Comparison of ENCODE assay signal across 19 cellular contexts in genomic region chr22:49924113-49924833, GRCh38. TPM values are rescaled to one million over a fixed set of nuclear protein-coding genes. Genes with fewer than 3 reads are reported as not detected.
A peak's percentile ranks its signal among the peaks of the same experiment; 100 is the strongest.
DNase-seq lines count a peak whose midpoint lies in the region; ATAC-seq and TF ChIP-seq lines count a peak whose summit lies in the region.
"Had no signal": no experiment of that assay in that cellular context is flagged by ENCODE, and none has a peak within 500 bp of the region (broad histone marks: within the 10 kb centered on the region; RNA-seq: fewer than 3 reads in every experiment).

No MANE protein-coding gene starts in this region.

- TF ChIP-seq CTCF in GM06990 (IDR thresholded peaks at IDR 0.05; ENCODE audit: insufficient read depth, low read length, poor library complexity, severe bottlenecking), result no peak

- no peaks in the 10 kb centered on the region for H3K27me3 Mint-ChIP-seq in activated CD4-positive, alpha-beta T cell treated with anti-CD3 and anti-CD28 coated beads for 36 hours
- H3K27me3 Mint-ChIP-seq in activated T-helper 1 cell treated with anti-CD3 and anti-CD28 coated beads, Interleukin-12 subunit alpha, Interleukin-12 subunit beta, Interleukin-2, Interleukin-4 antibody, amounts not matched to agents 30 ng/mL and 10 ng/mL and 1 ng/mL, durations not matched to agents 14 hours and 24 hours and 36 hours (ENCODE audit: insufficient read depth), result no peaks in the 10 kb centered on the region
- H3K27me3 Mint-ChIP-seq in naive thymus-derived CD8-positive, alpha-beta T cell, result no peaks in the 10 kb centered on the region

- H3K27ac Mint-ChIP-seq in activated CD4-positive, alpha-beta T cell treated with anti-CD3 and anti-CD28 coated beads for 36 hours, result peak overlapping the region; percentile 13
- peak overlapping the region; percentile 34 for H3K27ac Mint-ChIP-seq in activated T-helper 1 cell treated with anti-CD3 and anti-CD28 coated beads, Interleukin-12 subunit alpha, Interleukin-12 subunit beta, Interleukin-2, Interleukin-4 antibody, amounts not matched to agents 30 ng/mL and 10 ng/mL and 1 ng/mL, durations not matched to agents 14 hours and 24 hours and 36 hours
- peak overlapping the region in 8 of 10 donors; percentile 16 to 98 (median 82) for H3K27ac Mint-ChIP-seq in naive thymus-derived CD8-positive, alpha-beta T cell
- H3K27ac Mint-ChIP-seq: mesothelial cell of epicardium had no signal

- H3K4me1 Mint-ChIP-seq in activated CD4-positive, alpha-beta T cell treated with anti-CD3 and anti-CD28 coated beads for 36 hours, result peaks cover 29% of the 10 kb centered on the region
- H3K4me1 Mint-ChIP-seq in activated T-helper 1 cell treated with anti-CD3 and anti-CD28 coated beads, Interleukin-12 subunit alpha, Interleukin-12 subunit beta, Interleukin-2, Interleukin-4 antibody, amounts not matched to agents 30 ng/mL and 10 ng/mL and 1 ng/mL, durations not matched to agents 14 hours and 24 hours and 36 hours (ENCODE audit: low read depth), result peaks cover 31% of the 10 kb centered on the region
- H3K4me1 Mint-ChIP-seq in naive thymus-derived CD8-positive, alpha-beta T cell, result peaks cover 12 to 47% (median 39%) of the 10 kb centered on the region in 4 donors

- no peak overlapping the region for H3K4me3 Mint-ChIP-seq in activated CD4-positive, alpha-beta T cell treated with anti-CD3 and anti-CD28 coated beads for 36 hours
- H3K4me3 Mint-ChIP-seq in activated T-helper 1 cell treated with anti-CD3 and anti-CD28 coated beads, Interleukin-12 subunit alpha, Interleukin-12 subunit beta, Interleukin-2, Interleukin-4 antibody, amounts not matched to agents 30 ng/mL and 10 ng/mL and 1 ng/mL, durations not matched to agents 14 hours and 24 hours and 36 hours, result no peak overlapping the region
- peak overlapping the region in 2 of 10 donors; percentile 6 to 41 for H3K4me3 Mint-ChIP-seq in naive thymus-derived CD8-positive, alpha-beta T cell
- H3K4me3 Mint-ChIP-seq: mesothelial cell of epicardium, neural progenitor cell had no signal

- H3K36me3 ChIP-seq in GM06990 (ENCODE audit: control insufficient read depth, insufficient read depth, low read length), result peaks cover 17% of the 10 kb centered on the region
- H3K36me3 ChIP-seq: neural progenitor cell, uterus had no signal

- CTCF ChIA-PET in activated CD4-positive, alpha-beta T cell treated with anti-CD3 and anti-CD28 coated beads for 36 hours (lab: Charles Lee), result interaction anchor here (1.1 kb wide), 1 partner anchor 106 kb away, joined by 3 read pairs; no protein-coding TSS in a partner anchor

- no peaks in the 10 kb centered on the region for H3K9me3 Mint-ChIP-seq in activated CD4-positive, alpha-beta T cell treated with anti-CD3 and anti-CD28 coated beads for 36 hours (ENCODE audit: low read depth)
- no peaks in the 10 kb centered on the region for H3K9me3 Mint-ChIP-seq in activated T-helper 1 cell treated with anti-CD3 and anti-CD28 coated beads, Interleukin-12 subunit alpha, Interleukin-12 subunit beta, Interleukin-2, Interleukin-4 antibody, amounts not matched to agents 30 ng/mL and 10 ng/mL and 1 ng/mL, durations not matched to agents 14 hours and 24 hours and 36 hours
- no peaks in the 10 kb centered on the region for H3K9me3 Mint-ChIP-seq in naive thymus-derived CD8-positive, alpha-beta T cell
- H3K9me3 Mint-ChIP-seq: mesothelial cell of epicardium, neural progenitor cell had no signal

- intact Hi-C loops in activated CD4-positive, alpha-beta T cell treated with anti-CD3 and anti-CD28 coated beads for 36 hours (cut with DNase I, micrococcal nuclease), result no loop called here
- intact Hi-C loops in activated T-helper 1 cell treated with anti-CD3 and anti-CD28 coated beads, Interleukin-12 subunit alpha, Interleukin-12 subunit beta, Interleukin-2, Interleukin-4 antibody, amounts not matched to agents 30 ng/mL and 10 ng/mL and 1 ng/mL, durations not matched to agents 14 hours and 24 hours and 36 hours (cut with micrococcal nuclease), result no loop called here

- peak overlapping the region; percentile 11; the same call in 1 of the 2 replicates for H3K4me3 ChIP-seq in GM06990 (replicated peaks; ENCODE audit: low read depth, low read length)
- H3K4me3 ChIP-seq: A549, neural progenitor cell, uterus had no signal

- no peak for DNase-seq in activated CD4-positive, alpha-beta T cell treated with anti-CD3 and anti-CD28 coated beads for 36 hours
- DNase-seq in activated CD4-positive, alpha-beta T cell treated with anti-CD3 and anti-CD28 coated beads for 4 hours, result no peak
- DNase-seq in GM06990 (ENCODE audit: extremely low read depth, insufficient read length), result no peak
- no peak for DNase-seq in activated T-helper 1 cell treated with anti-CD3 and anti-CD28 coated beads, Interleukin-12 subunit alpha, Interleukin-12 subunit beta, Interleukin-2, Interleukin-4 antibody, amounts not matched to agents 30 ng/mL and 10 ng/mL and 1 ng/mL, durations not matched to agents 14 hours and 24 hours and 36 hours (ENCODE audit: low spot score)
- DNase-seq in naive thymus-derived CD8-positive, alpha-beta T cell, result no peak
- no peak for DNase-seq in putamen (ENCODE audit: low spot score)
- DNase-seq: anterior cingulate cortex; central memory CD4-positive, alpha-beta T cell; DMS153; NCI-H1048; NCI-H2081; NCI-H446 treated with DMSO at 0.1 percent for 48 hours; stimulated activated CD4-positive, alpha-beta T cell treated with anti-CD3 and anti-CD28 coated beads, Interleukin-4, amount 100 ng/mL, for 4 hours; uterus had no signal

- POLR2A ChIA-PET in activated CD4-positive, alpha-beta T cell treated with anti-CD3 and anti-CD28 coated beads for 36 hours (lab: Charles Lee), result no interaction called here
- POLR2A ChIA-PET in naive thymus-derived CD8-positive, alpha-beta T cell (lab: Charles Lee), result interaction anchor here (0.7 to 2.5 kb wide), 4 partner anchors 12 to 148 kb away, joined by 5 to 18 read pairs (median 11); partner anchors contain the start of genes PIM3 and ZBED4

- H3K36me3 Mint-ChIP-seq in activated CD4-positive, alpha-beta T cell treated with anti-CD3 and anti-CD28 coated beads for 36 hours (ENCODE audit: low read depth), result peaks cover 11% of the 10 kb centered on the region
- H3K36me3 Mint-ChIP-seq in activated T-helper 1 cell treated with anti-CD3 and anti-CD28 coated beads, Interleukin-12 subunit alpha, Interleukin-12 subunit beta, Interleukin-2, Interleukin-4 antibody, amounts not matched to agents 30 ng/mL and 10 ng/mL and 1 ng/mL, durations not matched to agents 14 hours and 24 hours and 36 hours (ENCODE audit: low read depth), result peaks cover 19% of the 10 kb centered on the region
- peaks cover 0 to 4% (median 2%) of the 10 kb centered on the region in 3 donors for H3K36me3 Mint-ChIP-seq in naive thymus-derived CD8-positive, alpha-beta T cell

- no peak for ATAC-seq in activated CD4-positive, alpha-beta T cell treated with anti-CD3 and anti-CD28 coated beads for 36 hours
- no peak for ATAC-seq in naive thymus-derived CD8-positive, alpha-beta T cell
- ATAC-seq in GM19035 (IDR thresholded peaks at IDR 0.05; ENCODE audit: unreplicated experiment), result no peak
- ATAC-seq in GM21515 (IDR thresholded peaks at IDR 0.05; ENCODE audit: unreplicated experiment), result no peak
- ATAC-seq: A549 had no signal

- H3K27me3 ChIP-seq in GM06990 (replicated peaks; ENCODE audit: control insufficient read depth, insufficient read depth, low read length), result no peaks in the 10 kb centered on the region

RNA-seq across cellular contexts. Expression of gene CRELD2, which starts 5.8 kb away (rescaled TPM):
- 10 to 100 TPM; 15.2 to 16.4 TPM for total RNA-seq in activated CD4-positive, alpha-beta T cell treated with anti-CD3 and anti-CD28 coated beads for 36 hours
- 48.1 and 51.0 TPM in 2 replicates for total RNA-seq in activated T-helper 1 cell treated with anti-CD3 and anti-CD28 coated beads, Interleukin-12 subunit alpha, Interleukin-12 subunit beta, Interleukin-2, Interleukin-4 antibody, amounts not matched to agents 30 ng/mL and 10 ng/mL and 1 ng/mL, durations not matched to agents 14 hours and 24 hours and 36 hours
- 10 to 100 TPM; 22.1 to 28.0 TPM for total RNA-seq in naive thymus-derived CD8-positive, alpha-beta T cell
- 10 to 100 TPM; 35.8 to 43.6 (median 37.0) TPM for polyA plus RNA-seq in naive thymus-derived CD8-positive, alpha-beta T cell

RNA-seq across cellular contexts. Expression of gene ALG12, which starts 6.0 kb away (rescaled TPM):
- 10 to 100 TPM; 13.6 to 13.7 TPM for total RNA-seq in activated CD4-positive, alpha-beta T cell treated with anti-CD3 and anti-CD28 coated beads for 36 hours
- total RNA-seq in activated T-helper 1 cell treated with anti-CD3 and anti-CD28 coated beads, Interleukin-12 subunit alpha, Interleukin-12 subunit beta, Interleukin-2, Interleukin-4 antibody, amounts not matched to agents 30 ng/mL and 10 ng/mL and 1 ng/mL, durations not matched to agents 14 hours and 24 hours and 36 hours, result 13.1 and 18.5 TPM in 2 replicates
- total RNA-seq in naive thymus-derived CD8-positive, alpha-beta T cell, result 10 to 100 TPM; 20.3 to 23.6 TPM
- 10 to 100 TPM; 10.8 to 17.0 (median 16.9) TPM for polyA plus RNA-seq in naive thymus-derived CD8-positive, alpha-beta T cell

RNA-seq across cellular contexts. Expression of gene PIM3, which starts 36.3 kb away (rescaled TPM):
- 100 to 1,000 TPM; 127 to 165 TPM for total RNA-seq in activated CD4-positive, alpha-beta T cell treated with anti-CD3 and anti-CD28 coated beads for 36 hours
- total RNA-seq in activated T-helper 1 cell treated with anti-CD3 and anti-CD28 coated beads, Interleukin-12 subunit alpha, Interleukin-12 subunit beta, Interleukin-2, Interleukin-4 antibody, amounts not matched to agents 30 ng/mL and 10 ng/mL and 1 ng/mL, durations not matched to agents 14 hours and 24 hours and 36 hours, result 290 and 291 TPM in 2 replicates
- 10 to 100 TPM; 42.0 to 44.0 TPM for total RNA-seq in naive thymus-derived CD8-positive, alpha-beta T cell
- polyA plus RNA-seq in naive thymus-derived CD8-positive, alpha-beta T cell, result 10 to 100 TPM; 12.4 to 26.0 (median 13.6) TPM

Comparison
In these comparisons a context has a peak if more than half of its experiments do, and no peak if none do; other contexts are left out.
1. H3K27ac Mint-ChIP-seq: peak in every context shown above with its lines; median percentile 82 in naive thymus-derived CD8-positive, alpha-beta T cell; 34 in activated T-helper 1 cell treated with anti-CD3 and anti-CD28 coated beads, Interleukin-12 subunit alpha, Interleukin-12 subunit beta, Interleukin-2, Interleukin-4 antibody, amounts not matched to agents 30 ng/mL and 10 ng/mL and 1 ng/mL, durations not matched to agents 14 hours and 24 hours and 36 hours; 13 in activated CD4-positive, alpha-beta T cell treated with anti-CD3 and anti-CD28 coated beads for 36 hours.